Comparison of ENCODE assay signal across 1 cellular context in the genomic region with DNA sequence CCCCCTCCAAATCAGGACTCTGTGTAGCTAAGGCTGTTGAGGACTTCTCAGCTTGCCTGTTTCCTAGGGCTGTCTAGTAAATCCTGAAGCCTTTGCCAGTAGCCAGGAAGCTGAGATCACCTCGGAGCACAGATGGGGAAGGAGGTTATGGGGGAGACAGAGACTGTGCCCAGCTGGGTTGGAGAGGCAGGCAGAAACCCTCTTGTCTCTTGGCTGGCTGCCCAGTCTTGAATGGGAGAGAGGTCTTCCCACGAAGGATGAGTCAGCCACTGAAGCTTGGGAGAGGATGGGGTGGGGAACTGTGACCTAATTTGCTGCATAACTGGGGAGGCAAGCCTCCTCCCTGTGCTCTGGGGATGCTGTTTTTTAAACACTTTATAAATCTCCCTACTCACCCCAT.
TF ChIP-seq lines count a peak whose summit lies in the region.

No MANE protein-coding gene starts in this region.

TF ChIP-seq in WTC11, 78 proteins besides CTCF, POLR2A, EP300 and RAD21 (continued from another document):
- TF ChIP-seq, protein P1, sequence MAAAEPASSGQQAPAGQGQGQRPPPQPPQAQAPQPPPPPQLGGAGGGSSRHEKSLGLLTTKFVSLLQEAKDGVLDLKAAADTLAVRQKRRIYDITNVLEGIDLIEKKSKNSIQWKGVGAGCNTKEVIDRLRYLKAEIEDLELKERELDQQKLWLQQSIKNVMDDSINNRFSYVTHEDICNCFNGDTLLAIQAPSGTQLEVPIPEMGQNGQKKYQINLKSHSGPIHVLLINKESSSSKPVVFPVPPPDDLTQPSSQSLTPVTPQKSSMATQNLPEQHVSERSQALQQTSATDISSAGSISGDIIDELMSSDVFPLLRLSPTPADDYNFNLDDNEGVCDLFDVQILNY (CRISPR knock-in tag; IDR thresholded peaks at IDR 0.05) = no peak
- no peak for TF ChIP-seq ATF1 (CRISPR knock-in tag; IDR thresholded peaks at IDR 0.05)
- TF ChIP-seq ZBTB21 (CRISPR knock-in tag; IDR thresholded peaks at IDR 0.05; ENCODE audit: borderline replicate concordance) = no peak
- no peak for TF ChIP-seq FOXP1 (CRISPR knock-in tag; IDR thresholded peaks at IDR 0.05; ENCODE audit: borderline replicate concordance)
- no peak for TF ChIP-seq TEAD1 (CRISPR knock-in tag; IDR thresholded peaks at IDR 0.05)
- TF ChIP-seq, protein P2, sequence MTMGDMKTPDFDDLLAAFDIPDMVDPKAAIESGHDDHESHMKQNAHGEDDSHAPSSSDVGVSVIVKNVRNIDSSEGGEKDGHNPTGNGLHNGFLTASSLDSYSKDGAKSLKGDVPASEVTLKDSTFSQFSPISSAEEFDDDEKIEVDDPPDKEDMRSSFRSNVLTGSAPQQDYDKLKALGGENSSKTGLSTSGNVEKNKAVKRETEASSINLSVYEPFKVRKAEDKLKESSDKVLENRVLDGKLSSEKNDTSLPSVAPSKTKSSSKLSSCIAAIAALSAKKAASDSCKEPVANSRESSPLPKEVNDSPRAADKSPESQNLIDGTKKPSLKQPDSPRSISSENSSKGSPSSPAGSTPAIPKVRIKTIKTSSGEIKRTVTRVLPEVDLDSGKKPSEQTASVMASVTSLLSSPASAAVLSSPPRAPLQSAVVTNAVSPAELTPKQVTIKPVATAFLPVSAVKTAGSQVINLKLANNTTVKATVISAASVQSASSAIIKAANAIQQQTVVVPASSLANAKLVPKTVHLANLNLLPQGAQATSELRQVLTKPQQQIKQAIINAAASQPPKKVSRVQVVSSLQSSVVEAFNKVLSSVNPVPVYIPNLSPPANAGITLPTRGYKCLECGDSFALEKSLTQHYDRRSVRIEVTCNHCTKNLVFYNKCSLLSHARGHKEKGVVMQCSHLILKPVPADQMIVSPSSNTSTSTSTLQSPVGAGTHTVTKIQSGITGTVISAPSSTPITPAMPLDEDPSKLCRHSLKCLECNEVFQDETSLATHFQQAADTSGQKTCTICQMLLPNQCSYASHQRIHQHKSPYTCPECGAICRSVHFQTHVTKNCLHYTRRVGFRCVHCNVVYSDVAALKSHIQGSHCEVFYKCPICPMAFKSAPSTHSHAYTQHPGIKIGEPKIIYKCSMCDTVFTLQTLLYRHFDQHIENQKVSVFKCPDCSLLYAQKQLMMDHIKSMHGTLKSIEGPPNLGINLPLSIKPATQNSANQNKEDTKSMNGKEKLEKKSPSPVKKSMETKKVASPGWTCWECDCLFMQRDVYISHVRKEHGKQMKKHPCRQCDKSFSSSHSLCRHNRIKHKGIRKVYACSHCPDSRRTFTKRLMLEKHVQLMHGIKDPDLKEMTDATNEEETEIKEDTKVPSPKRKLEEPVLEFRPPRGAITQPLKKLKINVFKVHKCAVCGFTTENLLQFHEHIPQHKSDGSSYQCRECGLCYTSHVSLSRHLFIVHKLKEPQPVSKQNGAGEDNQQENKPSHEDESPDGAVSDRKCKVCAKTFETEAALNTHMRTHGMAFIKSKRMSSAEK (CRISPR knock-in tag; IDR thresholded peaks at IDR 0.05; ENCODE audit: borderline replicate concordance) = no peak
